ENCODE assay signal across 1 cellular context in genomic region chr6:57173056-57173885, GRCh38.
TF ChIP-seq lines count a peak whose summit lies in the region.

No MANE protein-coding gene starts in this region.

TF ChIP-seq in GM23338, 12 proteins besides CTCF, POLR2A, EP300 and RAD21 (continued from another document):
- TF ChIP-seq, protein P1, sequence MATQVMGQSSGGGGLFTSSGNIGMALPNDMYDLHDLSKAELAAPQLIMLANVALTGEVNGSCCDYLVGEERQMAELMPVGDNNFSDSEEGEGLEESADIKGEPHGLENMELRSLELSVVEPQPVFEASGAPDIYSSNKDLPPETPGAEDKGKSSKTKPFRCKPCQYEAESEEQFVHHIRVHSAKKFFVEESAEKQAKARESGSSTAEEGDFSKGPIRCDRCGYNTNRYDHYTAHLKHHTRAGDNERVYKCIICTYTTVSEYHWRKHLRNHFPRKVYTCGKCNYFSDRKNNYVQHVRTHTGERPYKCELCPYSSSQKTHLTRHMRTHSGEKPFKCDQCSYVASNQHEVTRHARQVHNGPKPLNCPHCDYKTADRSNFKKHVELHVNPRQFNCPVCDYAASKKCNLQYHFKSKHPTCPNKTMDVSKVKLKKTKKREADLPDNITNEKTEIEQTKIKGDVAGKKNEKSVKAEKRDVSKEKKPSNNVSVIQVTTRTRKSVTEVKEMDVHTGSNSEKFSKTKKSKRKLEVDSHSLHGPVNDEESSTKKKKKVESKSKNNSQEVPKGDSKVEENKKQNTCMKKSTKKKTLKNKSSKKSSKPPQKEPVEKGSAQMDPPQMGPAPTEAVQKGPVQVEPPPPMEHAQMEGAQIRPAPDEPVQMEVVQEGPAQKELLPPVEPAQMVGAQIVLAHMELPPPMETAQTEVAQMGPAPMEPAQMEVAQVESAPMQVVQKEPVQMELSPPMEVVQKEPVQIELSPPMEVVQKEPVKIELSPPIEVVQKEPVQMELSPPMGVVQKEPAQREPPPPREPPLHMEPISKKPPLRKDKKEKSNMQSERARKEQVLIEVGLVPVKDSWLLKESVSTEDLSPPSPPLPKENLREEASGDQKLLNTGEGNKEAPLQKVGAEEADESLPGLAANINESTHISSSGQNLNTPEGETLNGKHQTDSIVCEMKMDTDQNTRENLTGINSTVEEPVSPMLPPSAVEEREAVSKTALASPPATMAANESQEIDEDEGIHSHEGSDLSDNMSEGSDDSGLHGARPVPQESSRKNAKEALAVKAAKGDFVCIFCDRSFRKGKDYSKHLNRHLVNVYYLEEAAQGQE (IDR thresholded peaks at IDR 0.05; ENCODE audit: unreplicated experiment), result no peak
- TF ChIP-seq NANOG (IDR thresholded peaks at IDR 0.05; ENCODE audit: borderline replicate concordance), result no peak
- TF ChIP-seq EZH2phosphoT487 (IDR thresholded peaks at IDR 0.05; ENCODE audit: unreplicated experiment), result no peak
- TF ChIP-seq EZH2 (IDR thresholded peaks at IDR 0.05; ENCODE audit: low read depth, unreplicated experiment), result no peak
TF ChIP-seq in GM23338: peak in this region for 0.
